8 cellular contexts compared by ENCODE assay signal in genomic region chr14:60331201-60332045, GRCh38.
DNase-seq lines count a peak whose midpoint lies in the region; ATAC-seq, FAIRE-seq and TF ChIP-seq lines count a peak whose summit lies in the region.

No MANE protein-coding gene starts in this region.

- H3K36me3 ChIP-seq in kidney (ENCODE audit: control insufficient read depth in 1 of 2, insufficient read depth in 2 of 2, low read length in 2 of 2): no peaks in the 10 kb centered on the region

- POLR2A ChIA-PET in MCF 10A (lab: Yijun Ruan, JAX): no interaction called here

- CTCF ChIA-PET in MCF 10A (lab: Yijun Ruan, JAX): interaction anchor here (0.6 to 2.6 kb wide), 17 partner anchors 10 to 1968 kb away, joined by 3 to 9 read pairs (median 4); no protein-coding TSS in a partner anchor

- FAIRE-seq in A204.1 (lab: Jason Lieb, UNC) (peak; percentile 87), kidney (lab: Jason Lieb, UNC) (no peak)

- intact Hi-C loops in MCF 10A (cut with micrococcal nuclease): loop anchor here (5.0 kb wide), 1 partner anchor 231 kb away; no protein-coding TSS in a partner anchor
- intact Hi-C loops in kidney (cut with DNase I): no loop called here

- no peaks in the 10 kb centered on the region for H3K9me3 Mint-ChIP-seq in MCF 10A (ENCODE audit: unreplicated experiment)

- no peaks in the 10 kb centered on the region for H3K36me3 Mint-ChIP-seq in MCF 10A (ENCODE audit: insufficient read depth, unreplicated experiment)

- ATAC-seq in GM18508 (IDR thresholded peaks at IDR 0.05; ENCODE audit: insufficient read depth, unreplicated experiment) (peak; percentile 49), HG02973 (IDR thresholded peaks at IDR 0.05; ENCODE audit: unreplicated experiment) (peak; percentile 78)

- no TSS peak for BruUV-seq in MCF 10A (replicated peaks; lab: Mats Ljungman, UMichigan)

- DNase-seq in NCI-H1930 (lab: John Stamatoyannopoulos, UW) (peak; percentile 79 to 89), UCSD-AML1 (lab: John Stamatoyannopoulos, UW; ENCODE audit: unreplicated experiment) (peak; percentile 65), MCF 10A (ENCODE audit: unreplicated experiment) (peak; percentile 71), kidney (peak; percentile 79)
- peak; percentile 50 to 65 for DNase-seq in stimulated activated CD4-positive, alpha-beta T cell treated with anti-CD3 and anti-CD28 coated beads, Interleukin-1b, Interleukin-23, amount 100 ng/mL, for 1 hour (ENCODE audit: low read depth in 2 of 2)

- no peak overlapping the region for H3K27ac Mint-ChIP-seq in MCF 10A (ENCODE audit: low read depth, unreplicated experiment)

- H3K4me1 Mint-ChIP-seq in MCF 10A (ENCODE audit: insufficient read depth, unreplicated experiment): peaks cover 17% of the 10 kb centered on the region

- peak overlapping the region; percentile 66 for H3K4me3 Mint-ChIP-seq in MCF 10A (ENCODE audit: unreplicated experiment)

- peak overlapping the region; percentile 66 to 68 for H3K4me3 ChIP-seq in kidney (ENCODE audit: low read length in 2 of 2)

- peak; percentile 58 for TF ChIP-seq CTCF in MCF 10A (IDR thresholded peaks at IDR 0.05; ENCODE audit: unreplicated experiment)
- TF ChIP-seq CTCF in kidney (IDR thresholded peaks at IDR 0.05; ENCODE audit: borderline replicate concordance, extremely low read depth, insufficient read depth): peak; percentile 68

- H3K9me3 ChIP-seq in kidney (ENCODE audit: control insufficient read depth in 1 of 2, low read length in 2 of 2): no peaks in the 10 kb centered on the region

- H3K4me1 ChIP-seq in kidney (ENCODE audit: control insufficient read depth in 1 of 2, insufficient read depth in 1 of 2, low read depth in 1 of 2, low read length in 2 of 2): peaks cover 3 to 8% of the 10 kb centered on the region in 2 donors

- H3K27ac ChIP-seq in kidney (ENCODE audit: low read depth in 2 of 2, low read length in 2 of 2): no peak overlapping the region

- H3K27me3 Mint-ChIP-seq in MCF 10A (ENCODE audit: insufficient read depth, unreplicated experiment): peaks cover 35% of the 10 kb centered on the region

- peak overlapping the region; percentile 26 to 42 for H3K9ac ChIP-seq in kidney (ENCODE audit: low read length in 2 of 2)
